ENCODE assay signal across 32 cellular contexts in genomic region chr5:75373862-75374261, GRCh38.
"Had no signal": no experiment of that assay in that cellular context is flagged by ENCODE, and none has a peak within 500 bp of the region (broad histone marks: within the 10 kb centered on the region; RNA-seq: fewer than 3 reads in every experiment).

No MANE protein-coding gene starts in this region.

- H3K27ac ChIP-seq: ascending aorta, breast epithelium, cardiac muscle cell, colonic mucosa, esophagus muscularis mucosa, foreskin keratinocyte, gastrocnemius medialis had no signal

- FAIRE-seq: endometrium had no signal

- H3K9me3 Mint-ChIP-seq: activated CD4-positive, alpha-beta memory T cell treated with anti-CD3 and anti-CD28 coated beads for 36 hours; activated CD4-positive, alpha-beta T cell treated with anti-CD3 and anti-CD28 coated beads, Interleukin-2, amount 10 ng/mL, durations not matched to agents 24 days and 14 days; activated naive CD4-positive, alpha-beta T cell treated with anti-CD3 and anti-CD28 coated beads for 36 hours; activated naive CD4-positive, alpha-beta T cell treated with anti-CD3 and anti-CD28 coated beads, Interleukin-2, amount 50 U/mL, for 24 hours; activated naive CD8-positive, alpha-beta T cell treated with anti-CD3 and anti-CD28 coated beads for 36 hours; activated naive CD8-positive, alpha-beta T cell treated with anti-CD3 and anti-CD28 coated beads, Interleukin-2, amount 50 U/mL, for 24 hours; activated T-helper 1 cell treated with anti-CD3 and anti-CD28 coated beads, Interleukin-12 subunit alpha, Interleukin-12 subunit beta, Interleukin-2, Interleukin-4 antibody, amounts not matched to agents 30 ng/mL and 10 ng/mL and 1 ng/mL, durations not matched to agents 14 hours and 24 hours and 36 hours; activated T-helper 2 cell treated with anti-CD3 and anti-CD28 coated beads, Interferon-gamma antibody, Interleukin-2, Interleukin-4, amounts not matched to agents 10 μg/mL and 5 μg/mL and 100 μg/mL, durations not matched to agents 14 hours and 24 hours and 36 hours; brain had no signal

- H3K36me3 ChIP-seq: breast epithelium had no signal

- H3K4me3 ChIP-seq: ascending aorta, breast epithelium, cardiac muscle cell, colonic mucosa, esophagus muscularis mucosa, gastrocnemius medialis had no signal

- H3K27me3 ChIP-seq: ascending aorta, breast epithelium, cardiac muscle cell, colonic mucosa, esophagus muscularis mucosa, foreskin keratinocyte, gastrocnemius medialis had no signal

- H3K4me1 Mint-ChIP-seq: activated CD4-positive, alpha-beta T cell treated with anti-CD3 and anti-CD28 coated beads for 36 hours; activated CD4-positive, alpha-beta T cell treated with anti-CD3 and anti-CD28 coated beads, Interleukin-2, amount 10 ng/mL, durations not matched to agents 24 days and 14 days; activated CD8-positive, alpha-beta memory T cell treated with anti-CD3 and anti-CD28 coated beads, Interleukin-2, amount 10 ng/mL, durations not matched to agents 7 days and 5 days; activated naive CD4-positive, alpha-beta T cell treated with anti-CD3 and anti-CD28 coated beads, Interleukin-2, amount 50 U/mL, for 24 hours; activated naive CD8-positive, alpha-beta T cell treated with anti-CD3 and anti-CD28 coated beads for 36 hours; activated naive CD8-positive, alpha-beta T cell treated with anti-CD3 and anti-CD28 coated beads, Interleukin-2, amount 50 U/mL, for 24 hours; brain had no signal

- H3K9me3 ChIP-seq: ascending aorta, breast epithelium, colonic mucosa, esophagus muscularis mucosa, gastrocnemius medialis had no signal

- H3K27ac Mint-ChIP-seq: activated CD4-positive, alpha-beta memory T cell treated with anti-CD3 and anti-CD28 coated beads for 36 hours; activated CD4-positive, alpha-beta T cell treated with anti-CD3 and anti-CD28 coated beads for 36 hours; activated CD4-positive, alpha-beta T cell treated with anti-CD3 and anti-CD28 coated beads, Interleukin-2, amount 10 ng/mL, durations not matched to agents 24 days and 14 days; activated CD8-positive, alpha-beta memory T cell treated with anti-CD3 and anti-CD28 coated beads, Interleukin-2, amount 10 ng/mL, durations not matched to agents 7 days and 5 days; activated CD8-positive, alpha-beta T cell treated with anti-CD3 and anti-CD28 coated beads, Interleukin-2, amount 10 ng/mL, durations not matched to agents 7 days and 5 days; activated naive CD4-positive, alpha-beta T cell treated with anti-CD3 and anti-CD28 coated beads for 36 hours; activated naive CD4-positive, alpha-beta T cell treated with anti-CD3 and anti-CD28 coated beads, Interleukin-2, amount 50 U/mL, for 24 hours; activated naive CD8-positive, alpha-beta T cell treated with anti-CD3 and anti-CD28 coated beads for 36 hours; activated naive CD8-positive, alpha-beta T cell treated with anti-CD3 and anti-CD28 coated beads, Interleukin-2, amount 50 U/mL, for 24 hours; activated T-helper 1 cell treated with anti-CD3 and anti-CD28 coated beads, Interleukin-12 subunit alpha, Interleukin-12 subunit beta, Interleukin-2, Interleukin-4 antibody, amounts not matched to agents 30 ng/mL and 10 ng/mL and 1 ng/mL, durations not matched to agents 14 hours and 24 hours and 36 hours; activated T-helper 2 cell treated with anti-CD3 and anti-CD28 coated beads, Interferon-gamma antibody, Interleukin-2, Interleukin-4, amounts not matched to agents 10 μg/mL and 5 μg/mL and 100 μg/mL, durations not matched to agents 14 hours and 24 hours and 36 hours; brain had no signal

- DNase-seq: activated CD4-positive, alpha-beta memory T cell treated with anti-CD3 and anti-CD28 coated beads for 36 hours; activated CD4-positive, alpha-beta T cell treated with anti-CD3 and anti-CD28 coated beads for 36 hours; activated CD4-positive, alpha-beta T cell treated with anti-CD3 and anti-CD28 coated beads, Interleukin-2, amount 10 ng/mL, durations not matched to agents 24 days and 14 days; activated CD4-positive, CD25-positive, alpha-beta regulatory T cell; activated CD4-positive, CD25-positive, alpha-beta regulatory T cell treated with anti-CD3 and anti-CD28 coated beads, Interleukin-2, amount 50 U/mL, for 72 hours; activated CD8-positive, alpha-beta memory T cell treated with anti-CD3 and anti-CD28 coated beads, Interleukin-2, amount 10 ng/mL, durations not matched to agents 7 days and 5 days; activated CD8-positive, alpha-beta memory T cell treated with anti-CD3 and anti-CD28 coated beads, Interleukin-2, amount 50 U/mL, for 4 hours; activated CD8-positive, alpha-beta T cell treated with anti-CD3 and anti-CD28 coated beads, Interleukin-2, amount 10 ng/mL, durations not matched to agents 7 days and 5 days; activated effector memory CD4-positive, alpha-beta T cell treated with anti-CD3 and anti-CD28 coated beads, Interleukin-2, amount 50 U/mL, for 16 hours; activated naive CD4-positive, alpha-beta T cell treated with anti-CD3 and anti-CD28 coated beads for 36 hours; activated naive CD8-positive, alpha-beta T cell treated with anti-CD3 and anti-CD28 coated beads for 36 hours; activated naive CD8-positive, alpha-beta T cell treated with anti-CD3 and anti-CD28 coated beads, Interleukin-2, amount 50 U/mL, for 24 hours; activated T-cell treated with anti-CD3 and anti-CD28 coated beads, Interleukin-2, amount 50 U/mL, for 1 hour; activated T-cell treated with anti-CD3 and anti-CD28 coated beads, Interleukin-2, amount 50 U/mL, for 48 hours; central memory CD4-positive, alpha-beta T cell; cerebellar nuclear complex; colonic mucosa; effector CD8-positive, alpha-beta T cell; erythroblast; foreskin keratinocyte; gastrocnemius medialis; glutamatergic neuron; T-helper 2 cell had no signal

- ATAC-seq: activated CD4-positive, alpha-beta T cell treated with anti-CD3 and anti-CD28 coated beads for 36 hours; activated CD8-positive, alpha-beta memory T cell treated with anti-CD3 and anti-CD28 coated beads, Interleukin-2, amount 10 ng/mL, durations not matched to agents 7 days and 5 days; activated CD8-positive, alpha-beta T cell treated with anti-CD3 and anti-CD28 coated beads, Interleukin-2, amount 10 ng/mL, durations not matched to agents 7 days and 5 days; activated naive CD8-positive, alpha-beta T cell treated with anti-CD3 and anti-CD28 coated beads, Interleukin-2, amount 50 U/mL, for 24 hours; foreskin keratinocyte; gastrocnemius medialis had no signal

- H3K4me1 ChIP-seq: ascending aorta, breast epithelium, colonic mucosa, esophagus muscularis mucosa, foreskin keratinocyte, gastrocnemius medialis had no signal

- H3K27me3 Mint-ChIP-seq: activated CD4-positive, alpha-beta memory T cell treated with anti-CD3 and anti-CD28 coated beads for 36 hours; activated CD4-positive, alpha-beta T cell treated with anti-CD3 and anti-CD28 coated beads for 36 hours; activated CD4-positive, alpha-beta T cell treated with anti-CD3 and anti-CD28 coated beads, Interleukin-2, amount 10 ng/mL, durations not matched to agents 24 days and 14 days; activated CD8-positive, alpha-beta memory T cell treated with anti-CD3 and anti-CD28 coated beads, Interleukin-2, amount 10 ng/mL, durations not matched to agents 7 days and 5 days; activated naive CD4-positive, alpha-beta T cell treated with anti-CD3 and anti-CD28 coated beads, Interleukin-2, amount 50 U/mL, for 24 hours; activated naive CD8-positive, alpha-beta T cell treated with anti-CD3 and anti-CD28 coated beads for 36 hours; activated naive CD8-positive, alpha-beta T cell treated with anti-CD3 and anti-CD28 coated beads, Interleukin-2, amount 50 U/mL, for 24 hours; brain had no signal

- H3K4me3 Mint-ChIP-seq: activated CD4-positive, alpha-beta memory T cell treated with anti-CD3 and anti-CD28 coated beads for 36 hours; activated CD4-positive, alpha-beta T cell treated with anti-CD3 and anti-CD28 coated beads for 36 hours; activated CD4-positive, alpha-beta T cell treated with anti-CD3 and anti-CD28 coated beads, Interleukin-2, amount 10 ng/mL, durations not matched to agents 24 days and 14 days; activated CD8-positive, alpha-beta memory T cell treated with anti-CD3 and anti-CD28 coated beads, Interleukin-2, amount 10 ng/mL, durations not matched to agents 7 days and 5 days; activated CD8-positive, alpha-beta T cell treated with anti-CD3 and anti-CD28 coated beads, Interleukin-2, amount 10 ng/mL, durations not matched to agents 7 days and 5 days; activated naive CD4-positive, alpha-beta T cell treated with anti-CD3 and anti-CD28 coated beads for 36 hours; activated naive CD4-positive, alpha-beta T cell treated with anti-CD3 and anti-CD28 coated beads, Interleukin-2, amount 50 U/mL, for 24 hours; activated naive CD8-positive, alpha-beta T cell treated with anti-CD3 and anti-CD28 coated beads for 36 hours; activated naive CD8-positive, alpha-beta T cell treated with anti-CD3 and anti-CD28 coated beads, Interleukin-2, amount 50 U/mL, for 24 hours; activated T-helper 1 cell treated with anti-CD3 and anti-CD28 coated beads, Interleukin-12 subunit alpha, Interleukin-12 subunit beta, Interleukin-2, Interleukin-4 antibody, amounts not matched to agents 30 ng/mL and 10 ng/mL and 1 ng/mL, durations not matched to agents 14 hours and 24 hours and 36 hours; brain had no signal
